In the genomic region with DNA sequence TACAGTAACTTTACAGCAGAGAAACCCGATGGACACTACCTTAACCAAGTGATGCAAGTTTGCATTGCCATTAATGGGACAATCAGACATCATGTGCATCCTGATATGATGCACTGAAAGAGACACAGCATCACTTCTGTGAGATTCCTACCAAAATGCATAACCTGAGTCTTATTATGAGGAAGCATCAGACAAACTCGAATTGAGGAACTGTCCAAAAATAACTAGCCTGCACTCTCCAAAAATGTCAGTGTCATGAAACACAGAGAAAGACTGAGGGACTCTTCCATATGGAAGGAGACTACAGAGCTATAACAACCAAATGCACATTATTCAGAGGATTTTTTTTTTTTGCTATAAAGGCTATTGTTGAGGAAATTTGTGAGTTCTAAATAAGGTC, we compare ENCODE assay signal across 30 cellular contexts.
"Had no signal": no experiment of that assay in that cellular context is flagged by ENCODE, and none has a peak within 500 bp of the region (broad histone marks: within the 10 kb centered on the region; RNA-seq: fewer than 3 reads in every experiment).

No MANE protein-coding gene starts in this region.

- DNase-seq: activated CD4-positive, alpha-beta memory T cell treated with anti-CD3 and anti-CD28 coated beads for 36 hours; activated CD4-positive, alpha-beta T cell treated with anti-CD3 and anti-CD28 coated beads for 36 hours; activated CD4-positive, alpha-beta T cell treated with anti-CD3 and anti-CD28 coated beads, Interleukin-2, amount 10 ng/mL, durations not matched to agents 24 days and 14 days; activated CD4-positive, CD25-positive, alpha-beta regulatory T cell; activated CD4-positive, CD25-positive, alpha-beta regulatory T cell treated with anti-CD3 and anti-CD28 coated beads, Interleukin-2, amount 50 U/mL, for 72 hours; activated CD8-positive, alpha-beta memory T cell treated with anti-CD3 and anti-CD28 coated beads, Interleukin-2, amount 50 U/mL, for 48 hours; activated gamma-delta T cell; activated naive CD4-positive, alpha-beta T cell; activated naive CD4-positive, alpha-beta T cell treated with anti-CD3 and anti-CD28 coated beads, Interleukin-2, amount 10 ng/mL, durations not matched to agents 7 days and 5 days; activated naive CD8-positive, alpha-beta T cell treated with anti-CD3 and anti-CD28 coated beads, Interleukin-2, amount 10 ng/mL, durations not matched to agents 7 days and 5 days; activated T-cell treated with anti-CD3 and anti-CD28 coated beads for 4 hours; activated T-cell treated with anti-CD3 and anti-CD28 coated beads, Interleukin-2, amount 50 U/mL, for 24 hours; activated T-cell treated with anti-CD3 and anti-CD28 coated beads, Interleukin-2, amount 50 U/mL, for 72 hours; brain microvascular endothelial cell; dorsolateral prefrontal cortex; effector memory CD4-positive, alpha-beta T cell; endodermal cell; foreskin keratinocyte; gastrocnemius medialis; glutamatergic neuron; heart left ventricle; hypothalamus; T1000 had no signal

- H3K27ac Mint-ChIP-seq: activated CD4-positive, alpha-beta memory T cell treated with anti-CD3 and anti-CD28 coated beads for 36 hours; activated CD4-positive, alpha-beta T cell treated with anti-CD3 and anti-CD28 coated beads for 36 hours; activated CD4-positive, alpha-beta T cell treated with anti-CD3 and anti-CD28 coated beads, Interleukin-2, amount 10 ng/mL, durations not matched to agents 24 days and 14 days; activated naive CD4-positive, alpha-beta T cell treated with anti-CD3 and anti-CD28 coated beads, Interleukin-2, amount 10 ng/mL, durations not matched to agents 7 days and 5 days; activated naive CD4-positive, alpha-beta T cell treated with anti-CD3 and anti-CD28 coated beads, Interleukin-2, amount 50 U/mL, for 72 hours; activated naive CD8-positive, alpha-beta T cell treated with anti-CD3 and anti-CD28 coated beads, Interleukin-2, amount 10 ng/mL, durations not matched to agents 7 days and 5 days; activated T-cell treated with anti-CD3 and anti-CD28 coated beads, Interleukin-2, amount 50 U/mL, for 24 hours; activated T-cell treated with anti-CD3 and anti-CD28 coated beads, Interleukin-2, amount 50 U/mL, for 72 hours; dendritic cell treated with granulocyte-macrophage colony-stimulating factor and Interleukin-4, amounts not matched to agents 40 ng/mL and 50 ng/mL, for 4 days; endodermal cell; T-helper 2 cell treated with Interferon-gamma antibody and Interleukin-4, amounts not matched to agents 5 μg/mL and 100 μg/mL, for 36 hours had no signal

- H3K4me3 Mint-ChIP-seq: activated CD4-positive, alpha-beta memory T cell treated with anti-CD3 and anti-CD28 coated beads for 36 hours; activated CD4-positive, alpha-beta T cell treated with anti-CD3 and anti-CD28 coated beads for 36 hours; activated CD4-positive, alpha-beta T cell treated with anti-CD3 and anti-CD28 coated beads, Interleukin-2, amount 10 ng/mL, durations not matched to agents 24 days and 14 days; activated naive CD4-positive, alpha-beta T cell treated with anti-CD3 and anti-CD28 coated beads, Interleukin-2, amount 10 ng/mL, durations not matched to agents 7 days and 5 days; activated naive CD8-positive, alpha-beta T cell treated with anti-CD3 and anti-CD28 coated beads, Interleukin-2, amount 10 ng/mL, durations not matched to agents 7 days and 5 days; activated T-cell treated with anti-CD3 and anti-CD28 coated beads, Interleukin-2, amount 50 U/mL, for 24 hours; activated T-cell treated with anti-CD3 and anti-CD28 coated beads, Interleukin-2, amount 50 U/mL, for 72 hours; central memory CD8-positive, alpha-beta T cell; dendritic cell treated with granulocyte-macrophage colony-stimulating factor and Interleukin-4, amounts not matched to agents 40 ng/mL and 50 ng/mL, for 4 days; endodermal cell; T-helper 2 cell treated with Interferon-gamma antibody and Interleukin-4, amounts not matched to agents 5 μg/mL and 100 μg/mL, for 36 hours had no signal

- H3K27me3 Mint-ChIP-seq: activated CD4-positive, alpha-beta memory T cell treated with anti-CD3 and anti-CD28 coated beads for 36 hours; activated CD4-positive, alpha-beta T cell treated with anti-CD3 and anti-CD28 coated beads, Interleukin-2, amount 10 ng/mL, durations not matched to agents 24 days and 14 days; activated naive CD4-positive, alpha-beta T cell treated with anti-CD3 and anti-CD28 coated beads, Interleukin-2, amount 10 ng/mL, durations not matched to agents 7 days and 5 days; dendritic cell treated with granulocyte-macrophage colony-stimulating factor and Interleukin-4, amounts not matched to agents 40 ng/mL and 50 ng/mL, for 4 days had no signal

- H3K36me3 ChIP-seq: ascending aorta, brain microvascular endothelial cell, esophagus muscularis mucosa, gastrocnemius medialis, heart left ventricle had no signal

- H3K9me3 ChIP-seq: ascending aorta, gastrocnemius medialis had no signal

- H3K9me3 Mint-ChIP-seq: activated CD4-positive, alpha-beta memory T cell treated with anti-CD3 and anti-CD28 coated beads for 36 hours; activated CD4-positive, alpha-beta T cell treated with anti-CD3 and anti-CD28 coated beads, Interleukin-2, amount 10 ng/mL, durations not matched to agents 24 days and 14 days; activated naive CD4-positive, alpha-beta T cell treated with anti-CD3 and anti-CD28 coated beads, Interleukin-2, amount 10 ng/mL, durations not matched to agents 7 days and 5 days; activated naive CD4-positive, alpha-beta T cell treated with anti-CD3 and anti-CD28 coated beads, Interleukin-2, amount 50 U/mL, for 72 hours; activated naive CD8-positive, alpha-beta T cell treated with anti-CD3 and anti-CD28 coated beads, Interleukin-2, amount 10 ng/mL, durations not matched to agents 7 days and 5 days; activated T-cell treated with anti-CD3 and anti-CD28 coated beads, Interleukin-2, amount 50 U/mL, for 72 hours; central memory CD8-positive, alpha-beta T cell; dendritic cell treated with granulocyte-macrophage colony-stimulating factor and Interleukin-4, amounts not matched to agents 40 ng/mL and 50 ng/mL, for 4 days; T-helper 2 cell treated with Interferon-gamma antibody and Interleukin-4, amounts not matched to agents 5 μg/mL and 100 μg/mL, for 36 hours had no signal

- H3K4me3 ChIP-seq: ascending aorta, coronary artery, dorsolateral prefrontal cortex, esophagus muscularis mucosa, gastrocnemius medialis, heart left ventricle had no signal

- H3K27ac ChIP-seq: ascending aorta, brain microvascular endothelial cell, coronary artery, dorsolateral prefrontal cortex, esophagus muscularis mucosa, foreskin keratinocyte, gastrocnemius medialis, heart left ventricle had no signal

- H3K36me3 Mint-ChIP-seq: activated CD4-positive, alpha-beta memory T cell treated with anti-CD3 and anti-CD28 coated beads for 36 hours; activated naive CD4-positive, alpha-beta T cell treated with anti-CD3 and anti-CD28 coated beads, Interleukin-2, amount 10 ng/mL, durations not matched to agents 7 days and 5 days; activated naive CD4-positive, alpha-beta T cell treated with anti-CD3 and anti-CD28 coated beads, Interleukin-2, amount 50 U/mL, for 72 hours; activated naive CD8-positive, alpha-beta T cell treated with anti-CD3 and anti-CD28 coated beads, Interleukin-2, amount 10 ng/mL, durations not matched to agents 7 days and 5 days had no signal

- H3K4me1 ChIP-seq: ascending aorta, esophagus muscularis mucosa, foreskin keratinocyte, gastrocnemius medialis, heart left ventricle had no signal

- H3K4me1 Mint-ChIP-seq: activated CD4-positive, alpha-beta T cell treated with anti-CD3 and anti-CD28 coated beads for 36 hours; activated CD4-positive, alpha-beta T cell treated with anti-CD3 and anti-CD28 coated beads, Interleukin-2, amount 10 ng/mL, durations not matched to agents 24 days and 14 days; activated naive CD4-positive, alpha-beta T cell treated with anti-CD3 and anti-CD28 coated beads, Interleukin-2, amount 10 ng/mL, durations not matched to agents 7 days and 5 days; activated naive CD8-positive, alpha-beta T cell treated with anti-CD3 and anti-CD28 coated beads, Interleukin-2, amount 10 ng/mL, durations not matched to agents 7 days and 5 days; central memory CD8-positive, alpha-beta T cell; endodermal cell had no signal
